In genomic region chr14:25440382-25440781, GRCh38 we compare ENCODE assay signal across 2 cellular contexts.
DNase-seq lines count a peak whose midpoint lies in the region; ATAC-seq, FAIRE-seq and TF ChIP-seq lines count a peak whose summit lies in the region.
"Not testable (repeated sequence)": the region's sequence is repeated elsewhere in the genome, so short reads cannot be mapped to it uniquely, and the experiment has no call there.

No MANE protein-coding gene starts in this region.

- 2% methylated on average over 2 of the region's 2 CpGs for WGBS in A549 (ENCODE audit: missing lambda C conversion rate)
- 4% methylated on average over 2 of the region's 2 CpGs for WGBS in HepG2 (ENCODE audit: low lambda C conversion rate)

- CTCF ChIA-PET in A549 (lab: Yijun Ruan, JAX); HepG2 (lab: Yijun Ruan, JAX; ENCODE audit: low intra/inter-chr PET ratio, low total read pairs): not testable (repeated sequence)

- H3K27me3 ChIP-seq in HepG2 (ENCODE audit: control insufficient read depth in 1 of 2, insufficient read depth in 2 of 2, low read length in 2 of 2), result not testable (repeated sequence)

- H3K4me3 ChIP-seq in A549; HepG2 (replicated peaks in 1 of 3; ENCODE audit: insufficient read depth in 1 of 3, low read depth in 2 of 3, low read length in 3 of 3): not testable (repeated sequence)

- not testable (repeated sequence) for TF ChIP-seq CTCF in A549 (IDR thresholded peaks at IDR 0.05); HepG2 (CRISPR knock-in tag; IDR thresholded peaks at IDR 0.05)

- not testable (repeated sequence) for TF ChIP-seq RAD21 in A549 (conservative IDR thresholded peaks at IDR 0.05 in 1 of 2, IDR thresholded peaks at IDR 0.05 in 1 of 2); HepG2 (CRISPR knock-in tag; IDR thresholded peaks at IDR 0.05)

- POLR2A ChIA-PET in A549 (lab: Yijun Ruan, JAX); HepG2 (lab: Yijun Ruan, JAX): not testable (repeated sequence)

- not testable (repeated sequence) for H2AFZ ChIP-seq in HepG2 (ENCODE audit: low read length)

- H3K9ac ChIP-seq in HepG2 (ENCODE audit: insufficient read depth, low read depth, low read length), result not testable (repeated sequence)

- not testable (repeated sequence) for ATAC-seq in A549, HepG2

- not testable (repeated sequence) for H3K9me3 ChIP-seq in A549
- H3K9me3 ChIP-seq in HepG2 (ENCODE audit: low read length), result peaks cover 95% of the 10 kb centered on the region

- H3K36me3 ChIP-seq in HepG2 (replicated peaks in 1 of 2; ENCODE audit: control insufficient read depth in 1 of 2, insufficient read depth in 2 of 2, low read length in 2 of 2), result not testable (repeated sequence)

- H3K27ac ChIP-seq in A549; HepG2 (ENCODE audit: extremely low read length, insufficient read depth, low read length): not testable (repeated sequence)

- H3K79me2 ChIP-seq in HepG2 (ENCODE audit: insufficient read depth, low read length), result not testable (repeated sequence)

- in situ Hi-C loops in HepG2 (cut with HindIII; ENCODE audit: extremely low pct_ligation_motif_present, low pct_unique_long_range_greater_than_20kb), result not testable (repeated sequence)

- not testable (repeated sequence) for TF ChIP-seq POLR2A in A549 (IDR thresholded peaks at IDR 0.05; ENCODE audit: low read length); HepG2 (IDR thresholded peaks at IDR 0.05; ENCODE audit: insufficient read depth in 1 of 2, low read depth in 2 of 2, low read length in 2 of 2)

- DNase-seq in A549 (ENCODE audit: low read depth in 1 of 2, low spot score in 1 of 2); HepG2 (ENCODE audit: low spot score): not testable (repeated sequence)

- not testable (repeated sequence) for TF ChIP-seq EP300 in A549 (IDR thresholded peaks at IDR 0.05); HepG2 (IDR thresholded peaks at IDR 0.05; ENCODE audit: low read depth in 2 of 2, low read length in 2 of 2); HepG2 (CRISPR knock-in tag; IDR thresholded peaks at IDR 0.05; ENCODE audit: borderline replicate concordance)

- intact Hi-C loops in HepG2 (cut with micrococcal nuclease; ENCODE audit: unreplicated experiment), result not testable (repeated sequence)

- FAIRE-seq in A549 (lab: Jason Lieb, UNC); HepG2 (lab: Jason Lieb, UNC): not testable (repeated sequence)

- not testable (repeated sequence) for H3K4me2 ChIP-seq in A549; HepG2 (ENCODE audit: low read depth, low read length)

- not testable (repeated sequence) for H4K20me1 ChIP-seq in HepG2 (ENCODE audit: insufficient read depth, low read length)

- H3K4me1 ChIP-seq in A549; HepG2 (ENCODE audit: insufficient read depth, low read length): not testable (repeated sequence)

- BruUV-seq in HepG2 (replicated peaks; lab: Mats Ljungman, UMichigan), result not testable (repeated sequence)

TF ChIP-seq in A549, 52 proteins besides CTCF, POLR2A, EP300 and RAD21:
- TF ChIP-seq MAFK (IDR thresholded peaks at IDR 0.05; ENCODE audit: partially characterized antibody), result peak; percentile 59

TF ChIP-seq in HepG2, 621 proteins besides CTCF, POLR2A, EP300 and RAD21:
- TF ChIP-seq MAFK (conservative IDR thresholded peaks at IDR 0.05 in 1 of 2, IDR thresholded peaks at IDR 0.05 in 1 of 2; ENCODE audit: low read length in 2 of 2), result peak; percentile 64 to 77
- TF ChIP-seq MAFF (IDR thresholded peaks at IDR 0.05; ENCODE audit: low read depth, low read length), result peak; percentile 56; the same call in 1 of the 2 replicates
